1 cellular context compared by ENCODE assay signal in the genomic region with DNA sequence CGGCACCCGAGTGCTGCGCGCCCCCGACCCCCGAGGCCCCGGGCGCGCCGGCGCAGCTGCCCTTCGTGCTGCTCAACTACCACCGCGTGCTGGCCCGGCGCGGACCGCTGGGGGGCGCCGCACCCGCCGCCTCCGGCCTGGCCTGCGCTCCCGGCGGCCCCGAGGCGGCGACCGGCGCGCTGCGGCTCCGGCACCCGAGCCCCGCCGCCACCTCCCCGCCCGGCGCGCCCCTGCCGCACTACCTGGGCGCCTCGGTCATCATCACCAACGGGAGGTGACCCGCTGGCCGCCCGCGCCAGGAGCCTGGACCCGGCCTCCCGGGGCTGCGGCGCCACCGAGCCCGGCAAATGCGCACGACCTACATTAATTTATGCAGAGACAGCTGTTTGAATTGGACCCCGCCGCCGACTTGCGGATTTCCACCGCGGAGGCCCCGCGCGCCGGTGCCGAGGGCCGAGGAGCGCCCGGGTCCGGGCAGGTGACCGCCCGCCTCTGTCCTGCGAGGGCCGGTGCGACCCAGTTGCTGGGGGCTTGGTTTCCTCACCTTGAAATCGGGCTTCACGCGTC.
A peak's percentile ranks its signal among the peaks of the same experiment; 100 is the strongest.
TF ChIP-seq lines count a peak whose summit lies in the region.

No MANE protein-coding gene starts in this region.

TF ChIP-seq in K562, 482 proteins besides CTCF, POLR2A, EP300 and RAD21 (continued from another document and continues in another):
- TF ChIP-seq ARID3A (IDR thresholded peaks at IDR 0.05; ENCODE audit: borderline replicate concordance, low read depth, low read length), result no peak
- TF ChIP-seq, protein P1, sequence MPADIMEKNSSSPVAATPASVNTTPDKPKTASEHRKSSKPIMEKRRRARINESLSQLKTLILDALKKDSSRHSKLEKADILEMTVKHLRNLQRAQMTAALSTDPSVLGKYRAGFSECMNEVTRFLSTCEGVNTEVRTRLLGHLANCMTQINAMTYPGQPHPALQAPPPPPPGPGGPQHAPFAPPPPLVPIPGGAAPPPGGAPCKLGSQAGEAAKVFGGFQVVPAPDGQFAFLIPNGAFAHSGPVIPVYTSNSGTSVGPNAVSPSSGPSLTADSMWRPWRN (IDR thresholded peaks at IDR 0.05; ENCODE audit: low read depth), result no peak
- no peak for TF ChIP-seq PHB (CRISPR knock-in tag; IDR thresholded peaks at IDR 0.05)
- TF ChIP-seq CHCHD3 (CRISPR knock-in tag; IDR thresholded peaks at IDR 0.05), result no peak
- no peak for TF ChIP-seq ZNF507 (tag; conservative IDR thresholded peaks at IDR 0.05)
- no peak for TF ChIP-seq NR2F6 (CRISPR knock-in tag; IDR thresholded peaks at IDR 0.05)
- TF ChIP-seq RBM22 (IDR thresholded peaks at IDR 0.05; ENCODE audit: low read depth, low read length, poor library complexity, severe bottlenecking), result no peak
- no peak for TF ChIP-seq ZNF165 (CRISPR knock-in tag; IDR thresholded peaks at IDR 0.05; ENCODE audit: borderline replicate concordance)
- no peak for TF ChIP-seq HIVEP1 (CRISPR knock-in tag; IDR thresholded peaks at IDR 0.05)
- no peak for TF ChIP-seq ZNF589 (CRISPR knock-in tag; IDR thresholded peaks at IDR 0.05; ENCODE audit: low read depth)
- TF ChIP-seq, protein P2, sequence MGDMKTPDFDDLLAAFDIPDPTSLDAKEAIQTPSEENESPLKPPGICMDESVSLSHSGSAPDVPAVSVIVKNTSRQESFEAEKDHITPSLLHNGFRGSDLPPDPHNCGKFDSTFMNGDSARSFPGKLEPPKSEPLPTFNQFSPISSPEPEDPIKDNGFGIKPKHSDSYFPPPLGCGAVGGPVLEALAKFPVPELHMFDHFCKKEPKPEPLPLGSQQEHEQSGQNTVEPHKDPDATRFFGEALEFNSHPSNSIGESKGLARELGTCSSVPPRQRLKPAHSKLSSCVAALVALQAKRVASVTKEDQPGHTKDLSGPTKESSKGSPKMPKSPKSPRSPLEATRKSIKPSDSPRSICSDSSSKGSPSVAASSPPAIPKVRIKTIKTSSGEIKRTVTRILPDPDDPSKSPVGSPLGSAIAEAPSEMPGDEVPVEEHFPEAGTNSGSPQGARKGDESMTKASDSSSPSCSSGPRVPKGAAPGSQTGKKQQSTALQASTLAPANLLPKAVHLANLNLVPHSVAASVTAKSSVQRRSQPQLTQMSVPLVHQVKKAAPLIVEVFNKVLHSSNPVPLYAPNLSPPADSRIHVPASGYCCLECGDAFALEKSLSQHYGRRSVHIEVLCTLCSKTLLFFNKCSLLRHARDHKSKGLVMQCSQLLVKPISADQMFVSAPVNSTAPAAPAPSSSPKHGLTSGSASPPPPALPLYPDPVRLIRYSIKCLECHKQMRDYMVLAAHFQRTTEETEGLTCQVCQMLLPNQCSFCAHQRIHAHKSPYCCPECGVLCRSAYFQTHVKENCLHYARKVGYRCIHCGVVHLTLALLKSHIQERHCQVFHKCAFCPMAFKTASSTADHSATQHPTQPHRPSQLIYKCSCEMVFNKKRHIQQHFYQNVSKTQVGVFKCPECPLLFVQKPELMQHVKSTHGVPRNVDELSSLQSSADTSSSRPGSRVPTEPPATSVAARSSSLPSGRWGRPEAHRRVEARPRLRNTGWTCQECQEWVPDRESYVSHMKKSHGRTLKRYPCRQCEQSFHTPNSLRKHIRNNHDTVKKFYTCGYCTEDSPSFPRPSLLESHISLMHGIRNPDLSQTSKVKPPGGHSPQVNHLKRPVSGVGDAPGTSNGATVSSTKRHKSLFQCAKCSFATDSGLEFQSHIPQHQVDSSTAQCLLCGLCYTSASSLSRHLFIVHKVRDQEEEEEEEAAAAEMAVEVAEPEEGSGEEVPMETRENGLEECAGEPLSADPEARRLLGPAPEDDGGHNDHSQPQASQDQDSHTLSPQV (IDR thresholded peaks at IDR 0.05), result no peak
- no peak for TF ChIP-seq XRCC5 (IDR thresholded peaks at IDR 0.05; ENCODE audit: low read depth, low read length)
- no peak for TF ChIP-seq CTBP1 (IDR thresholded peaks at IDR 0.05; ENCODE audit: borderline replicate concordance)
- no peak for TF ChIP-seq C11orf30 (IDR thresholded peaks at IDR 0.05; ENCODE audit: low read depth)
- TF ChIP-seq GATAD2B (IDR thresholded peaks at IDR 0.05; ENCODE audit: borderline replicate concordance), result peak; percentile 52; the same call in 1 of the 2 replicates
- TF ChIP-seq SMAD3 (CRISPR knock-in tag; conservative IDR thresholded peaks at IDR 0.05), result no peak
- no peak for TF ChIP-seq SIX5 (IDR thresholded peaks at IDR 0.05; ENCODE audit: borderline replicate concordance in 1 of 2, insufficient read depth in 1 of 2, low read depth in 1 of 2, low read length in 2 of 2)
- no peak for TF ChIP-seq HDAC1 (IDR thresholded peaks at IDR 0.05)
- TF ChIP-seq MIER1 (IDR thresholded peaks at IDR 0.05; ENCODE audit: low read depth), result no peak
- no peak for TF ChIP-seq NONO (IDR thresholded peaks at IDR 0.05; ENCODE audit: low read depth in 2 of 2, low read length in 1 of 2)
- TF ChIP-seq ZC3H4 (CRISPR knock-in tag; IDR thresholded peaks at IDR 0.05; ENCODE audit: borderline replicate concordance), result 0 out of 2 replicates have a peak, but pooled peaks have one; percentile 32
- no peak for TF ChIP-seq ZNF778 (CRISPR knock-in tag; IDR thresholded peaks at IDR 0.05)
- TF ChIP-seq, protein P3, sequence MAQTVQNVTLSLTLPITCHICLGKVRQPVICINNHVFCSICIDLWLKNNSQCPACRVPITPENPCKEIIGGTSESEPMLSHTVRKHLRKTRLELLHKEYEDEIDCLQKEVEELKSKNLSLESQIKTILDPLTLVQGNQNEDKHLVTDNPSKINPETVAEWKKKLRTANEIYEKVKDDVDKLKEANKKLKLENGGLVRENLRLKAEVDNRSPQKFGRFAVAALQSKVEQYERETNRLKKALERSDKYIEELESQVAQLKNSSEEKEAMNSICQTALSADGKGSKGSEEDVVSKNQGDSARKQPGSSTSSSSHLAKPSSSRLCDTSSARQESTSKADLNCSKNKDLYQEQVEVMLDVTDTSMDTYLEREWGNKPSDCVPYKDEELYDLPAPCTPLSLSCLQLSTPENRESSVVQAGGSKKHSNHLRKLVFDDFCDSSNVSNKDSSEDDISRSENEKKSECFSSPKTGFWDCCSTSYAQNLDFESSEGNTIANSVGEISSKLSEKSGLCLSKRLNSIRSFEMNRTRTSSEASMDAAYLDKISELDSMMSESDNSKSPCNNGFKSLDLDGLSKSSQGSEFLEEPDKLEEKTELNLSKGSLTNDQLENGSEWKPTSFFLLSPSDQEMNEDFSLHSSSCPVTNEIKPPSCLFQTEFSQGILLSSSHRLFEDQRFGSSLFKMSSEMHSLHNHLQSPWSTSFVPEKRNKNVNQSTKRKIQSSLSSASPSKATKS (CRISPR knock-in tag; IDR thresholded peaks at IDR 0.05), result no peak
- no peak for TF ChIP-seq BRD9 (IDR thresholded peaks at IDR 0.05; ENCODE audit: low read depth, partially characterized antibody)
- no peak for TF ChIP-seq SUPT5H (IDR thresholded peaks at IDR 0.05)
- no peak for TF ChIP-seq ILF3 (IDR thresholded peaks at IDR 0.05; ENCODE audit: borderline replicate concordance)
- TF ChIP-seq GMEB1 (CRISPR knock-in tag; IDR thresholded peaks at IDR 0.05), result no peak
- TF ChIP-seq, protein P4, sequence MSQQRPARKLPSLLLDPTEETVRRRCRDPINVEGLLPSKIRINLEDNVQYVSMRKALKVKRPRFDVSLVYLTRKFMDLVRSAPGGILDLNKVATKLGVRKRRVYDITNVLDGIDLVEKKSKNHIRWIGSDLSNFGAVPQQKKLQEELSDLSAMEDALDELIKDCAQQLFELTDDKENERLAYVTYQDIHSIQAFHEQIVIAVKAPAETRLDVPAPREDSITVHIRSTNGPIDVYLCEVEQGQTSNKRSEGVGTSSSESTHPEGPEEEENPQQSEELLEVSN (IDR thresholded peaks at IDR 0.05; ENCODE audit: borderline replicate concordance in 1 of 2, extremely low read depth in 1 of 2, insufficient read depth in 1 of 2, insufficient read length in 1 of 2, low read depth in 1 of 2, low read length in 1 of 2, poor library complexity in 1 of 2, severe bottlenecking in 1 of 2), result peak; percentile 64 to 94
- no peak for TF ChIP-seq NBN (IDR thresholded peaks at IDR 0.05; ENCODE audit: low read depth)
- TF ChIP-seq SMAD1 (IDR thresholded peaks at IDR 0.05; ENCODE audit: low read depth, low read length, partially characterized antibody), result no peak
- no peak for TF ChIP-seq ID3 (CRISPR knock-in tag; IDR thresholded peaks at IDR 0.05)
- TF ChIP-seq ID3 (tag; IDR thresholded peaks at IDR 0.05), result 0 out of 2 replicates have a peak, but pooled peaks have one; percentile 22
- TF ChIP-seq, protein P5, sequence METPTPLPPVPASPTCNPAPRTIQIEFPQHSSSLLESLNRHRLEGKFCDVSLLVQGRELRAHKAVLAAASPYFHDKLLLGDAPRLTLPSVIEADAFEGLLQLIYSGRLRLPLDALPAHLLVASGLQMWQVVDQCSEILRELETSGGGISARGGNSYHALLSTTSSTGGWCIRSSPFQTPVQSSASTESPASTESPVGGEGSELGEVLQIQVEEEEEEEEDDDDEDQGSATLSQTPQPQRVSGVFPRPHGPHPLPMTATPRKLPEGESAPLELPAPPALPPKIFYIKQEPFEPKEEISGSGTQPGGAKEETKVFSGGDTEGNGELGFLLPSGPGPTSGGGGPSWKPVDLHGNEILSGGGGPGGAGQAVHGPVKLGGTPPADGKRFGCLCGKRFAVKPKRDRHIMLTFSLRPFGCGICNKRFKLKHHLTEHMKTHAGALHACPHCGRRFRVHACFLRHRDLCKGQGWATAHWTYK (CRISPR knock-in tag; IDR thresholded peaks at IDR 0.05), result no peak
- TF ChIP-seq, protein P6, sequence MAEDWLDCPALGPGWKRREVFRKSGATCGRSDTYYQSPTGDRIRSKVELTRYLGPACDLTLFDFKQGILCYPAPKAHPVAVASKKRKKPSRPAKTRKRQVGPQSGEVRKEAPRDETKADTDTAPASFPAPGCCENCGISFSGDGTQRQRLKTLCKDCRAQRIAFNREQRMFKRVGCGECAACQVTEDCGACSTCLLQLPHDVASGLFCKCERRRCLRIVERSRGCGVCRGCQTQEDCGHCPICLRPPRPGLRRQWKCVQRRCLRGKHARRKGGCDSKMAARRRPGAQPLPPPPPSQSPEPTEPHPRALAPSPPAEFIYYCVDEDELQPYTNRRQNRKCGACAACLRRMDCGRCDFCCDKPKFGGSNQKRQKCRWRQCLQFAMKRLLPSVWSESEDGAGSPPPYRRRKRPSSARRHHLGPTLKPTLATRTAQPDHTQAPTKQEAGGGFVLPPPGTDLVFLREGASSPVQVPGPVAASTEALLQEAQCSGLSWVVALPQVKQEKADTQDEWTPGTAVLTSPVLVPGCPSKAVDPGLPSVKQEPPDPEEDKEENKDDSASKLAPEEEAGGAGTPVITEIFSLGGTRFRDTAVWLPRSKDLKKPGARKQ (CRISPR knock-in tag; IDR thresholded peaks at IDR 0.05), result peak; percentile 50; the same call in 1 of the 2 replicates
- 0 out of 2 replicates have a peak, but pooled peaks have one; percentile 11 for TF ChIP-seq SMC3 (conservative IDR thresholded peaks at IDR 0.05; ENCODE audit: insufficient read depth, low read depth, low read length)
- TF ChIP-seq SAFB2 (IDR thresholded peaks at IDR 0.05; ENCODE audit: borderline replicate concordance, low read depth, low read length, severe bottlenecking), result no peak
- TF ChIP-seq ZNF561 (CRISPR knock-in tag; conservative IDR thresholded peaks at IDR 0.05), result no peak
- TF ChIP-seq NUFIP1 (IDR thresholded peaks at IDR 0.05; ENCODE audit: partially characterized antibody), result no peak
- no peak for TF ChIP-seq ZNF23 (CRISPR knock-in tag; IDR thresholded peaks at IDR 0.05)
- TF ChIP-seq TAF7 (tag; IDR thresholded peaks at IDR 0.05), result no peak
- TF ChIP-seq GATAD2A (IDR thresholded peaks at IDR 0.05), result no peak
- no peak for TF ChIP-seq ASH1L (IDR thresholded peaks at IDR 0.05; ENCODE audit: borderline replicate concordance, low read depth, partially characterized antibody)
- TF ChIP-seq, protein P7, sequence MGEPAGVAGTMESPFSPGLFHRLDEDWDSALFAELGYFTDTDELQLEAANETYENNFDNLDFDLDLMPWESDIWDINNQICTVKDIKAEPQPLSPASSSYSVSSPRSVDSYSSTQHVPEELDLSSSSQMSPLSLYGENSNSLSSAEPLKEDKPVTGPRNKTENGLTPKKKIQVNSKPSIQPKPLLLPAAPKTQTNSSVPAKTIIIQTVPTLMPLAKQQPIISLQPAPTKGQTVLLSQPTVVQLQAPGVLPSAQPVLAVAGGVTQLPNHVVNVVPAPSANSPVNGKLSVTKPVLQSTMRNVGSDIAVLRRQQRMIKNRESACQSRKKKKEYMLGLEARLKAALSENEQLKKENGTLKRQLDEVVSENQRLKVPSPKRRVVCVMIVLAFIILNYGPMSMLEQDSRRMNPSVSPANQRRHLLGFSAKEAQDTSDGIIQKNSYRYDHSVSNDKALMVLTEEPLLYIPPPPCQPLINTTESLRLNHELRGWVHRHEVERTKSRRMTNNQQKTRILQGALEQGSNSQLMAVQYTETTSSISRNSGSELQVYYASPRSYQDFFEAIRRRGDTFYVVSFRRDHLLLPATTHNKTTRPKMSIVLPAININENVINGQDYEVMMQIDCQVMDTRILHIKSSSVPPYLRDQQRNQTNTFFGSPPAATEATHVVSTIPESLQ (CRISPR knock-in tag; IDR thresholded peaks at IDR 0.05), result no peak
- TF ChIP-seq RB1 (IDR thresholded peaks at IDR 0.05; ENCODE audit: low read depth), result peak; percentile 66; the same call in 1 of the 2 replicates
- no peak for TF ChIP-seq PHF20 (IDR thresholded peaks at IDR 0.05; ENCODE audit: partially characterized antibody)
- TF ChIP-seq ZNF57 (CRISPR knock-in tag; IDR thresholded peaks at IDR 0.05), result no peak
